Comparison of ENCODE assay signal across 27 cellular contexts in genomic region chr2:52079602-52080001, GRCh38.
"Had no signal": no experiment of that assay in that cellular context is flagged by ENCODE, and none has a peak within 500 bp of the region (broad histone marks: within the 10 kb centered on the region; RNA-seq: fewer than 3 reads in every experiment).

No MANE protein-coding gene starts in this region.

- H3K4me3 ChIP-seq: neural progenitor cell, ovary, psoas muscle, right lobe of liver, sigmoid colon, stomach, thoracic aorta, thyroid gland, tibial nerve, upper lobe of left lung, vagina had no signal

- H3K9me3 ChIP-seq: ovary, psoas muscle, right lobe of liver, sigmoid colon, stomach, thoracic aorta, thyroid gland, tibial nerve, upper lobe of left lung, vagina had no signal

- DNase-seq: naive thymus-derived CD8-positive, alpha-beta T cell; nephron progenitor cell; occipital lobe; ovary; posterior cingulate gyrus; psoas muscle; right cardiac atrium; right lobe of liver; sigmoid colon; small intestine; stimulated activated CD4-positive, alpha-beta T cell treated with anti-CD3 and anti-CD28 coated beads, Interleukin-15, amount 100 ng/mL, for 24 hours; stimulated activated CD4-positive, alpha-beta T cell treated with anti-CD3 and anti-CD28 coated beads, Interleukin-2, amount 100 ng/mL, for 24 hours; stimulated activated CD4-positive, alpha-beta T cell treated with anti-CD3 and anti-CD28 coated beads, Interleukin-2, amount 100 ng/mL, for 48 hours; stimulated activated CD4-positive, alpha-beta T cell treated with anti-CD3 and anti-CD28 coated beads, Interleukin-4, amount 100 ng/mL, for 24 hours; stimulated activated naive B cell treated with anti-CD40 and anti-IgM and Interleukin-4, amounts not matched to agents 10 μg/mL and 1 μg/mL and 100 μg/mL, for 72 hours; stimulated activated naive CD4-positive, alpha-beta T cell treated with Interleukin-2 at 50 U/mL for 16 hours; stomach; thyroid gland; trophoblast cell; upper lobe of left lung had no signal

- ATAC-seq: naive thymus-derived CD8-positive, alpha-beta T cell; natural killer cell treated with Interleukin-12 subunit alpha and Interleukin-12 subunit beta and Interleukin-15 and Interleukin-18, amount 100 ng/mL, for 72 hours; psoas muscle; right cardiac atrium; right lobe of liver; stimulated activated effector memory CD8-positive, alpha-beta T cell treated with anti-CD3 and anti-CD28 coated beads, Interleukin-12 subunit alpha, Interleukin-12 subunit beta, amount 100 ng/mL, for 72 hours; stimulated activated naive B cell treated with anti-CD40 and anti-IgM and Interleukin-4, amounts not matched to agents 10 μg/mL and 1 μg/mL and 100 μg/mL, for 72 hours had no signal

- H3K79me2 ChIP-seq: parathyroid adenoma had no signal

- H3K27ac ChIP-seq: neural progenitor cell, ovary, parathyroid adenoma, psoas muscle, right lobe of liver, sigmoid colon, stomach, thoracic aorta, thyroid gland, tibial nerve, upper lobe of left lung, vagina had no signal

- H2AFZ ChIP-seq: neural progenitor cell, parathyroid adenoma had no signal

- H3K4me1 ChIP-seq: neural progenitor cell, parathyroid adenoma, psoas muscle, right lobe of liver, sigmoid colon, stomach, thyroid gland, tibial nerve, upper lobe of left lung, vagina had no signal

- H3K36me3 ChIP-seq: neural progenitor cell, ovary, right lobe of liver, sigmoid colon, stomach, thoracic aorta, thyroid gland, tibial nerve, upper lobe of left lung, vagina had no signal

- H3K27me3 ChIP-seq: neural progenitor cell, ovary, right lobe of liver, sigmoid colon, stomach, thyroid gland, tibial nerve, upper lobe of left lung, vagina had no signal

- H3K9ac ChIP-seq: neural progenitor cell, parathyroid adenoma had no signal

- H3K4me2 ChIP-seq: neural progenitor cell had no signal
